Comparison of ENCODE assay signal across 1 cellular context in genomic region chr20:63706852-63707557, GRCh38.
TF ChIP-seq lines count a peak whose summit lies in the region.

No MANE protein-coding gene starts in this region.

TF ChIP-seq in HepG2, 621 proteins besides CTCF, POLR2A, EP300 and RAD21 (continued from another document and continues in another):
- TF ChIP-seq, protein P1, sequence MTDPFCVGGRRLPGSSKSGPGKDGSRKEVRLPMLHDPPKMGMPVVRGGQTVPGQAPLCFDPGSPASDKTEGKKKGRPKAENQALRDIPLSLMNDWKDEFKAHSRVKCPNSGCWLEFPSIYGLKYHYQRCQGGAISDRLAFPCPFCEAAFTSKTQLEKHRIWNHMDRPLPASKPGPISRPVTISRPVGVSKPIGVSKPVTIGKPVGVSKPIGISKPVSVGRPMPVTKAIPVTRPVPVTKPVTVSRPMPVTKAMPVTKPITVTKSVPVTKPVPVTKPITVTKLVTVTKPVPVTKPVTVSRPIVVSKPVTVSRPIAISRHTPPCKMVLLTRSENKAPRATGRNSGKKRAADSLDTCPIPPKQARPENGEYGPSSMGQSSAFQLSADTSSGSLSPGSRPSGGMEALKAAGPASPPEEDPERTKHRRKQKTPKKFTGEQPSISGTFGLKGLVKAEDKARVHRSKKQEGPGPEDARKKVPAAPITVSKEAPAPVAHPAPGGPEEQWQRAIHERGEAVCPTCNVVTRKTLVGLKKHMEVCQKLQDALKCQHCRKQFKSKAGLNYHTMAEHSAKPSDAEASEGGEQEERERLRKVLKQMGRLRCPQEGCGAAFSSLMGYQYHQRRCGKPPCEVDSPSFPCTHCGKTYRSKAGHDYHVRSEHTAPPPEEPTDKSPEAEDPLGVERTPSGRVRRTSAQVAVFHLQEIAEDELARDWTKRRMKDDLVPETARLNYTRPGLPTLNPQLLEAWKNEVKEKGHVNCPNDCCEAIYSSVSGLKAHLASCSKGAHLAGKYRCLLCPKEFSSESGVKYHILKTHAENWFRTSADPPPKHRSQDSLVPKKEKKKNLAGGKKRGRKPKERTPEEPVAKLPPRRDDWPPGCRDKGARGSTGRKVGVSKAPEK (CRISPR knock-in tag; IDR thresholded peaks at IDR 0.05; ENCODE audit: borderline replicate concordance): no peak; the same call in 1 of the 2 replicates
- no peak; the same call in none of the 2 replicates for TF ChIP-seq ZNF350 (CRISPR knock-in tag; IDR thresholded peaks at IDR 0.05; ENCODE audit: borderline replicate concordance, low read depth)
- no peak for TF ChIP-seq FIP1L1 (IDR thresholded peaks at IDR 0.05; ENCODE audit: borderline replicate concordance, insufficient read depth, low read depth, low read length)
- TF ChIP-seq, protein P2, sequence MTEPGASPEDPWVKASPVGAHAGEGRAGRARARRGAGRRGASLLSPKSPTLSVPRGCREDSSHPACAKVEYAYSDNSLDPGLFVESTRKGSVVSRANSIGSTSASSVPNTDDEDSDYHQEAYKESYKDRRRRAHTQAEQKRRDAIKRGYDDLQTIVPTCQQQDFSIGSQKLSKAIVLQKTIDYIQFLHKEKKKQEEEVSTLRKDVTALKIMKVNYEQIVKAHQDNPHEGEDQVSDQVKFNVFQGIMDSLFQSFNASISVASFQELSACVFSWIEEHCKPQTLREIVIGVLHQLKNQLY (CRISPR knock-in tag; IDR thresholded peaks at IDR 0.05): no peak
- no peak; the same call in 1 of the 2 replicates for TF ChIP-seq TBX2 (CRISPR knock-in tag; IDR thresholded peaks at IDR 0.05; ENCODE audit: borderline replicate concordance)
- TF ChIP-seq, protein P3, sequence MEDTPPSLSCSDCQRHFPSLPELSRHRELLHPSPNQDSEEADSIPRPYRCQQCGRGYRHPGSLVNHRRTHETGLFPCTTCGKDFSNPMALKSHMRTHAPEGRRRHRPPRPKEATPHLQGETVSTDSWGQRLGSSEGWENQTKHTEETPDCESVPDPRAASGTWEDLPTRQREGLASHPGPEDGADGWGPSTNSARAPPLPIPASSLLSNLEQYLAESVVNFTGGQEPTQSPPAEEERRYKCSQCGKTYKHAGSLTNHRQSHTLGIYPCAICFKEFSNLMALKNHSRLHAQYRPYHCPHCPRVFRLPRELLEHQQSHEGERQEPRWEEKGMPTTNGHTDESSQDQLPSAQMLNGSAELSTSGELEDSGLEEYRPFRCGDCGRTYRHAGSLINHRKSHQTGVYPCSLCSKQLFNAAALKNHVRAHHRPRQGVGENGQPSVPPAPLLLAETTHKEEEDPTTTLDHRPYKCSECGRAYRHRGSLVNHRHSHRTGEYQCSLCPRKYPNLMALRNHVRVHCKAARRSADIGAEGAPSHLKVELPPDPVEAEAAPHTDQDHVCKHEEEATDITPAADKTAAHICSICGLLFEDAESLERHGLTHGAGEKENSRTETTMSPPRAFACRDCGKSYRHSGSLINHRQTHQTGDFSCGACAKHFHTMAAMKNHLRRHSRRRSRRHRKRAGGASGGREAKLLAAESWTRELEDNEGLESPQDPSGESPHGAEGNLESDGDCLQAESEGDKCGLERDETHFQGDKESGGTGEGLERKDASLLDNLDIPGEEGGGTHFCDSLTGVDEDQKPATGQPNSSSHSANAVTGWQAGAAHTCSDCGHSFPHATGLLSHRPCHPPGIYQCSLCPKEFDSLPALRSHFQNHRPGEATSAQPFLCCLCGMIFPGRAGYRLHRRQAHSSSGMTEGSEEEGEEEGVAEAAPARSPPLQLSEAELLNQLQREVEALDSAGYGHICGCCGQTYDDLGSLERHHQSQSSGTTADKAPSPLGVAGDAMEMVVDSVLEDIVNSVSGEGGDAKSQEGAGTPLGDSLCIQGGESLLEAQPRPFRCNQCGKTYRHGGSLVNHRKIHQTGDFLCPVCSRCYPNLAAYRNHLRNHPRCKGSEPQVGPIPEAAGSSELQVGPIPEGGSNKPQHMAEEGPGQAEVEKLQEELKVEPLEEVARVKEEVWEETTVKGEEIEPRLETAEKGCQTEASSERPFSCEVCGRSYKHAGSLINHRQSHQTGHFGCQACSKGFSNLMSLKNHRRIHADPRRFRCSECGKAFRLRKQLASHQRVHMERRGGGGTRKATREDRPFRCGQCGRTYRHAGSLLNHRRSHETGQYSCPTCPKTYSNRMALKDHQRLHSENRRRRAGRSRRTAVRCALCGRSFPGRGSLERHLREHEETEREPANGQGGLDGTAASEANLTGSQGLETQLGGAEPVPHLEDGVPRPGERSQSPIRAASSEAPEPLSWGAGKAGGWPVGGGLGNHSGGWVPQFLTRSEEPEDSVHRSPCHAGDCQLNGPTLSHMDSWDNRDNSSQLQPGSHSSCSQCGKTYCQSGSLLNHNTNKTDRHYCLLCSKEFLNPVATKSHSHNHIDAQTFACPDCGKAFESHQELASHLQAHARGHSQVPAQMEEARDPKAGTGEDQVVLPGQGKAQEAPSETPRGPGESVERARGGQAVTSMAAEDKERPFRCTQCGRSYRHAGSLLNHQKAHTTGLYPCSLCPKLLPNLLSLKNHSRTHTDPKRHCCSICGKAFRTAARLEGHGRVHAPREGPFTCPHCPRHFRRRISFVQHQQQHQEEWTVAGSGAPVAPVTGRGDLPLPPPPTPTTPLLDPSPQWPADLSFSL (CRISPR knock-in tag; IDR thresholded peaks at IDR 0.05): no peak
- peak; percentile 65; the same call in 1 of the 2 replicates for TF ChIP-seq PAX8 (CRISPR knock-in tag; IDR thresholded peaks at IDR 0.05; ENCODE audit: borderline replicate concordance)
- peak; percentile 19; the same call in 1 of the 2 replicates for TF ChIP-seq RFX3 (CRISPR knock-in tag; IDR thresholded peaks at IDR 0.05)
- peak; percentile 43; the same call in 1 of the 2 replicates for TF ChIP-seq ZNF768 (CRISPR knock-in tag; IDR thresholded peaks at IDR 0.05)
- no peak for TF ChIP-seq ZFX (CRISPR knock-in tag; IDR thresholded peaks at IDR 0.05; ENCODE audit: low read depth)
- 0 out of 2 replicates have a peak, but pooled peaks have one; percentile 34 for TF ChIP-seq ZNF761 (CRISPR knock-in tag; conservative IDR thresholded peaks at IDR 0.05)
- no peak for TF ChIP-seq ATAD3A (CRISPR knock-in tag; IDR thresholded peaks at IDR 0.05)
- TF ChIP-seq NCOA2 (CRISPR knock-in tag; IDR thresholded peaks at IDR 0.05): peak; percentile 39; the same call in 1 of the 2 replicates
- peak; percentile 77 for TF ChIP-seq ZNF792 (CRISPR knock-in tag; IDR thresholded peaks at IDR 0.05)
- TF ChIP-seq HNF4G (IDR thresholded peaks at IDR 0.05; ENCODE audit: borderline replicate concordance, low read depth, low read length): no peak
- TF ChIP-seq HNF4G (CRISPR knock-in tag; IDR thresholded peaks at IDR 0.05; ENCODE audit: borderline replicate concordance, low read depth): no peak
- no peak for TF ChIP-seq BCL3 (CRISPR knock-in tag; IDR thresholded peaks at IDR 0.05)
- no peak; the same call in 1 of the 2 replicates for TF ChIP-seq ZNF703 (CRISPR knock-in tag; IDR thresholded peaks at IDR 0.05; ENCODE audit: borderline replicate concordance)
- peak; percentile 60; the same call in 1 of the 2 replicates for TF ChIP-seq HNF1B (CRISPR knock-in tag; IDR thresholded peaks at IDR 0.05)
- TF ChIP-seq, protein P4, sequence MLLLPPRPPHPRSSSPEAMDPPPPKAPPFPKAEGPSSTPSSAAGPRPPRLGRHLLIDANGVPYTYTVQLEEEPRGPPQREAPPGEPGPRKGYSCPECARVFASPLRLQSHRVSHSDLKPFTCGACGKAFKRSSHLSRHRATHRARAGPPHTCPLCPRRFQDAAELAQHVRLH (CRISPR knock-in tag; IDR thresholded peaks at IDR 0.05; ENCODE audit: borderline replicate concordance, low read depth): 0 out of 2 replicates have a peak, but pooled peaks have one; percentile 56
- 0 out of 2 replicates have a peak, but pooled peaks have one; percentile 60 for TF ChIP-seq TSC22D2 (CRISPR knock-in tag; IDR thresholded peaks at IDR 0.05; ENCODE audit: borderline replicate concordance)
- TF ChIP-seq ZBED4 (CRISPR knock-in tag; IDR thresholded peaks at IDR 0.05; ENCODE audit: borderline replicate concordance): peak; percentile 79; the same call in 1 of the 2 replicates
- TF ChIP-seq, protein P5, sequence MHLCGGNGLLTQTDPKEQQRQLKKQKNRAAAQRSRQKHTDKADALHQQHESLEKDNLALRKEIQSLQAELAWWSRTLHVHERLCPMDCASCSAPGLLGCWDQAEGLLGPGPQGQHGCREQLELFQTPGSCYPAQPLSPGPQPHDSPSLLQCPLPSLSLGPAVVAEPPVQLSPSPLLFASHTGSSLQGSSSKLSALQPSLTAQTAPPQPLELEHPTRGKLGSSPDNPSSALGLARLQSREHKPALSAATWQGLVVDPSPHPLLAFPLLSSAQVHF (CRISPR knock-in tag; IDR thresholded peaks at IDR 0.05): no peak
- TF ChIP-seq ZNF292 (CRISPR knock-in tag; IDR thresholded peaks at IDR 0.05; ENCODE audit: borderline replicate concordance, low read depth): 0 out of 2 replicates have a peak, but pooled peaks have one; percentile 6
- no peak for TF ChIP-seq ZBTB21 (CRISPR knock-in tag; IDR thresholded peaks at IDR 0.05)
- TF ChIP-seq, protein P6, sequence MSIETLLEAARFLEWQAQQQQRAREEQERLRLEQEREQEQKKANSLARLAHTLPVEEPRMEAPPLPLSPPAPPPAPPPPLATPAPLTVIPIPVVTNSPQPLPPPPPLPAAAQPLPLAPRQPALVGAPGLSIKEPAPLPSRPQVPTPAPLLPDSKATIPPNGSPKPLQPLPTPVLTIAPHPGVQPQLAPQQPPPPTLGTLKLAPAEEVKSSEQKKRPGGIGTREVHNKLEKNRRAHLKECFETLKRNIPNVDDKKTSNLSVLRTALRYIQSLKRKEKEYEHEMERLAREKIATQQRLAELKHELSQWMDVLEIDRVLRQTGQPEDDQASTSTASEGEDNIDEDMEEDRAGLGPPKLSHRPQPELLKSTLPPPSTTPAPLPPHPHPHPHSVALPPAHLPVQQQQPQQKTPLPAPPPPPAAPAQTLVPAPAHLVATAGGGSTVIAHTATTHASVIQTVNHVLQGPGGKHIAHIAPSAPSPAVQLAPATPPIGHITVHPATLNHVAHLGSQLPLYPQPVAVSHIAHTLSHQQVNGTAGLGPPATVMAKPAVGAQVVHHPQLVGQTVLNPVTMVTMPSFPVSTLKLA (IDR thresholded peaks at IDR 0.05): no peak
- TF ChIP-seq DDIT3 (CRISPR knock-in tag; IDR thresholded peaks at IDR 0.05): no peak
- TF ChIP-seq KLF9 (CRISPR knock-in tag; IDR thresholded peaks at IDR 0.05; ENCODE audit: low read depth): peak; percentile 49; the same call in 1 of the 2 replicates
- peak; percentile 7; the same call in 1 of the 2 replicates for TF ChIP-seq E2F2 (CRISPR knock-in tag; IDR thresholded peaks at IDR 0.05; ENCODE audit: borderline replicate concordance)
- no peak for TF ChIP-seq ATM (IDR thresholded peaks at IDR 0.05; ENCODE audit: borderline replicate concordance)
